Comparison of ENCODE assay signal across 36 cellular contexts in the genomic region with DNA sequence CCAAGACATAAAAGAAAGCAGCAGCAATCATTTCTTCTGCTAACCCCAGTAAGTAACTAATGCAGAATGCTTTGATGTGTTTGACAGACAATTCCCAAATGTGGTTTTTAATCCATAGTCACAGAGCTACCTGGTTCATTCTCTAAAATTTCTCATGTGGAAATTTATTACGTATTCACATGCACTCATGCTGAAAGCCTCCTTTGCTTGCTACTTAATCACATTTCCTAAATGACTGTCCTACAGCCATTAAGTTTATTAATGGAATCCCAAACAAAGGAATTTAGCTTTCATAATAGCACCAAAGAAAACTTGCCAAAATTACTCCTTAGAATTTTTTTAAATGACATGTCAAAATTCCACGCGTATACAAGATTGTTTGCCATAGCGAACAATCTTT.
"Had no signal": no experiment of that assay in that cellular context is flagged by ENCODE, and none has a peak within 500 bp of the region (broad histone marks: within the 10 kb centered on the region; RNA-seq: fewer than 3 reads in every experiment).

No MANE protein-coding gene starts in this region.

- H3K27ac Mint-ChIP-seq: activated CD4-positive, alpha-beta memory T cell treated with anti-CD3 and anti-CD28 coated beads, Interleukin-2, amount 10 ng/mL, durations not matched to agents 7 days and 5 days; activated CD4-positive, alpha-beta T cell treated with anti-CD3 and anti-CD28 coated beads for 36 hours; activated CD4-positive, alpha-beta T cell treated with anti-CD3 and anti-CD28 coated beads, Interleukin-2, amount 10 ng/mL, durations not matched to agents 7 days and 5 days; activated CD8-positive, alpha-beta memory T cell treated with anti-CD3 and anti-CD28 coated beads, Interleukin-2, amount 10 ng/mL, durations not matched to agents 7 days and 5 days; activated CD8-positive, alpha-beta T cell treated with anti-CD3 and anti-CD28 coated beads, Interleukin-2, amount 10 ng/mL, durations not matched to agents 7 days and 5 days; activated naive CD4-positive, alpha-beta T cell treated with anti-CD3 and anti-CD28 coated beads, Interleukin-2, amount 10 ng/mL, durations not matched to agents 7 days and 5 days; activated naive CD4-positive, alpha-beta T cell treated with anti-CD3 and anti-CD28 coated beads, Interleukin-2, amount 50 U/mL, for 24 hours; activated naive CD8-positive, alpha-beta T cell; activated naive CD8-positive, alpha-beta T cell treated with anti-CD3 and anti-CD28 coated beads, Interleukin-2, amount 10 ng/mL, durations not matched to agents 7 days and 5 days; activated naive CD8-positive, alpha-beta T cell treated with anti-CD3 and anti-CD28 coated beads, Interleukin-2, amount 50 U/mL, for 24 hours; activated T-cell treated with anti-CD3 and anti-CD28 coated beads, Interleukin-2, amount 50 U/mL, for 24 hours; activated T-helper 2 cell treated with anti-CD3 and anti-CD28 coated beads, Interferon-gamma antibody, Interleukin-2, Interleukin-4, amounts not matched to agents 10 μg/mL and 5 μg/mL and 100 μg/mL, durations not matched to agents 14 hours and 24 hours and 36 hours; brain; T-helper 1 cell treated with Interleukin-12 subunit alpha and Interleukin-12 subunit beta and Interleukin-4 antibody, amounts not matched to agents 30 μg/mL and 1 μg/mL, for 36 hours; T-helper 2 cell treated with Interferon-gamma antibody and Interleukin-4, amounts not matched to agents 5 μg/mL and 100 μg/mL, for 36 hours; WTC11 had no signal

- DNase-seq: activated CD4-positive, alpha-beta memory T cell treated with anti-CD3 and anti-CD28 coated beads, Interleukin-2, amount 10 ng/mL, durations not matched to agents 7 days and 5 days; activated CD4-positive, alpha-beta T cell treated with anti-CD3 and anti-CD28 coated beads for 1 hour; activated CD4-positive, alpha-beta T cell treated with anti-CD3 and anti-CD28 coated beads for 36 hours; activated CD4-positive, alpha-beta T cell treated with anti-CD3 and anti-CD28 coated beads for 48 hours; activated CD4-positive, alpha-beta T cell treated with anti-CD3 and anti-CD28 coated beads, Interleukin-2, amount 10 ng/mL, durations not matched to agents 7 days and 5 days; activated CD4-positive, alpha-beta T cell treated with anti-CD3 and anti-CD28 coated beads, Interleukin-2, amount 50 U/mL, for 48 hours; activated CD4-positive, CD25-positive, alpha-beta regulatory T cell; activated CD8-positive, alpha-beta memory T cell treated with anti-CD3 and anti-CD28 coated beads for 24 hours; activated CD8-positive, alpha-beta memory T cell treated with anti-CD3 and anti-CD28 coated beads, Interleukin-2, amount 10 ng/mL, durations not matched to agents 7 days and 5 days; activated CD8-positive, alpha-beta memory T cell treated with anti-CD3 and anti-CD28 coated beads, Interleukin-2, amount 50 U/mL, for 48 hours; activated CD8-positive, alpha-beta T cell treated with anti-CD3 and anti-CD28 coated beads, Interleukin-2, amount 10 ng/mL, durations not matched to agents 7 days and 5 days; activated effector memory CD4-positive, alpha-beta T cell treated with Interleukin-2 at 50 U/mL for 16 hours; activated gamma-delta T cell; activated naive CD4-positive, alpha-beta T cell treated with anti-CD3 and anti-CD28 coated beads, Interleukin-2, amount 10 ng/mL, durations not matched to agents 7 days and 5 days; activated naive CD4-positive, alpha-beta T cell treated with Interleukin-2 at 50 U/mL for 16 hours; activated naive CD8-positive, alpha-beta T cell treated with anti-CD3 and anti-CD28 coated beads, Interleukin-2, amount 10 ng/mL, durations not matched to agents 7 days and 5 days; activated naive CD8-positive, alpha-beta T cell treated with anti-CD3 and anti-CD28 coated beads, Interleukin-2, amount 50 U/mL, for 24 hours; activated T-cell treated with anti-CD3 and anti-CD28 coated beads, Interleukin-2, amount 50 U/mL, for 24 hours; activated T-cell treated with anti-CD3 and anti-CD28 coated beads, Interleukin-2, amount 50 U/mL, for 48 hours; amygdala; anterior cingulate cortex; caudate nucleus; cerebellar nuclear complex; T-helper 2 cell; T-helper 9 cell had no signal

- H3K4me1 Mint-ChIP-seq: activated CD4-positive, alpha-beta memory T cell treated with anti-CD3 and anti-CD28 coated beads, Interleukin-2, amount 10 ng/mL, durations not matched to agents 7 days and 5 days; activated CD4-positive, alpha-beta T cell treated with anti-CD3 and anti-CD28 coated beads for 36 hours; activated CD4-positive, alpha-beta T cell treated with anti-CD3 and anti-CD28 coated beads, Interleukin-2, amount 10 ng/mL, durations not matched to agents 7 days and 5 days; activated CD8-positive, alpha-beta memory T cell treated with anti-CD3 and anti-CD28 coated beads, Interleukin-2, amount 10 ng/mL, durations not matched to agents 7 days and 5 days; activated naive CD4-positive, alpha-beta T cell treated with anti-CD3 and anti-CD28 coated beads, Interleukin-2, amount 10 ng/mL, durations not matched to agents 7 days and 5 days; activated naive CD4-positive, alpha-beta T cell treated with anti-CD3 and anti-CD28 coated beads, Interleukin-2, amount 50 U/mL, for 24 hours; activated naive CD8-positive, alpha-beta T cell treated with anti-CD3 and anti-CD28 coated beads, Interleukin-2, amount 10 ng/mL, durations not matched to agents 7 days and 5 days; activated naive CD8-positive, alpha-beta T cell treated with anti-CD3 and anti-CD28 coated beads, Interleukin-2, amount 50 U/mL, for 24 hours; brain; central memory CD8-positive, alpha-beta T cell; WTC11 had no signal

- H3K9me3 Mint-ChIP-seq: activated CD4-positive, alpha-beta memory T cell treated with anti-CD3 and anti-CD28 coated beads, Interleukin-2, amount 10 ng/mL, durations not matched to agents 7 days and 5 days; activated naive CD4-positive, alpha-beta T cell treated with anti-CD3 and anti-CD28 coated beads, Interleukin-2, amount 10 ng/mL, durations not matched to agents 7 days and 5 days; activated T-helper 2 cell treated with anti-CD3 and anti-CD28 coated beads, Interferon-gamma antibody, Interleukin-2, Interleukin-4, amounts not matched to agents 10 μg/mL and 5 μg/mL and 100 μg/mL, durations not matched to agents 14 hours and 24 hours and 36 hours; T-helper 1 cell treated with Interleukin-12 subunit alpha and Interleukin-12 subunit beta and Interleukin-4 antibody, amounts not matched to agents 30 μg/mL and 1 μg/mL, for 36 hours had no signal

- H3K4me3 Mint-ChIP-seq: activated CD4-positive, alpha-beta memory T cell treated with anti-CD3 and anti-CD28 coated beads, Interleukin-2, amount 10 ng/mL, durations not matched to agents 7 days and 5 days; activated CD4-positive, alpha-beta T cell treated with anti-CD3 and anti-CD28 coated beads for 36 hours; activated CD4-positive, alpha-beta T cell treated with anti-CD3 and anti-CD28 coated beads, Interleukin-2, amount 10 ng/mL, durations not matched to agents 7 days and 5 days; activated CD8-positive, alpha-beta memory T cell treated with anti-CD3 and anti-CD28 coated beads, Interleukin-2, amount 10 ng/mL, durations not matched to agents 7 days and 5 days; activated CD8-positive, alpha-beta T cell treated with anti-CD3 and anti-CD28 coated beads, Interleukin-2, amount 10 ng/mL, durations not matched to agents 7 days and 5 days; activated naive CD4-positive, alpha-beta T cell treated with anti-CD3 and anti-CD28 coated beads, Interleukin-2, amount 10 ng/mL, durations not matched to agents 7 days and 5 days; activated naive CD4-positive, alpha-beta T cell treated with anti-CD3 and anti-CD28 coated beads, Interleukin-2, amount 50 U/mL, for 24 hours; activated naive CD8-positive, alpha-beta T cell; activated naive CD8-positive, alpha-beta T cell treated with anti-CD3 and anti-CD28 coated beads, Interleukin-2, amount 10 ng/mL, durations not matched to agents 7 days and 5 days; activated naive CD8-positive, alpha-beta T cell treated with anti-CD3 and anti-CD28 coated beads, Interleukin-2, amount 50 U/mL, for 24 hours; activated T-cell treated with anti-CD3 and anti-CD28 coated beads, Interleukin-2, amount 50 U/mL, for 24 hours; brain; central memory CD8-positive, alpha-beta T cell; T-helper 1 cell treated with Interleukin-12 subunit alpha and Interleukin-12 subunit beta and Interleukin-4 antibody, amounts not matched to agents 30 μg/mL and 1 μg/mL, for 36 hours; T-helper 2 cell treated with Interferon-gamma antibody and Interleukin-4, amounts not matched to agents 5 μg/mL and 100 μg/mL, for 36 hours; WTC11 had no signal

- H3K36me3 ChIP-seq: ascending aorta, cardiac muscle cell had no signal

- H3K27ac ChIP-seq: ascending aorta, cardiac muscle cell, VCaP had no signal

- H3K9me3 ChIP-seq: ascending aorta had no signal

- H3K4me3 ChIP-seq: ascending aorta, cardiac muscle cell had no signal

- H3K36me3 Mint-ChIP-seq: activated CD8-positive, alpha-beta memory T cell treated with anti-CD3 and anti-CD28 coated beads, Interleukin-2, amount 10 ng/mL, durations not matched to agents 7 days and 5 days; activated naive CD4-positive, alpha-beta T cell treated with anti-CD3 and anti-CD28 coated beads, Interleukin-2, amount 10 ng/mL, durations not matched to agents 7 days and 5 days; activated naive CD4-positive, alpha-beta T cell treated with anti-CD3 and anti-CD28 coated beads, Interleukin-2, amount 50 U/mL, for 24 hours; activated naive CD8-positive, alpha-beta T cell; activated naive CD8-positive, alpha-beta T cell treated with anti-CD3 and anti-CD28 coated beads, Interleukin-2, amount 10 ng/mL, durations not matched to agents 7 days and 5 days; brain; WTC11 had no signal

- H3K27me3 Mint-ChIP-seq: activated naive CD4-positive, alpha-beta T cell treated with anti-CD3 and anti-CD28 coated beads, Interleukin-2, amount 10 ng/mL, durations not matched to agents 7 days and 5 days; activated naive CD8-positive, alpha-beta T cell treated with anti-CD3 and anti-CD28 coated beads, Interleukin-2, amount 10 ng/mL, durations not matched to agents 7 days and 5 days; activated naive CD8-positive, alpha-beta T cell treated with anti-CD3 and anti-CD28 coated beads, Interleukin-2, amount 50 U/mL, for 24 hours; brain had no signal

- H3K27me3 ChIP-seq: ascending aorta, cardiac muscle cell had no signal
